ENCODE assay signal across 1 cellular context in the genomic region with DNA sequence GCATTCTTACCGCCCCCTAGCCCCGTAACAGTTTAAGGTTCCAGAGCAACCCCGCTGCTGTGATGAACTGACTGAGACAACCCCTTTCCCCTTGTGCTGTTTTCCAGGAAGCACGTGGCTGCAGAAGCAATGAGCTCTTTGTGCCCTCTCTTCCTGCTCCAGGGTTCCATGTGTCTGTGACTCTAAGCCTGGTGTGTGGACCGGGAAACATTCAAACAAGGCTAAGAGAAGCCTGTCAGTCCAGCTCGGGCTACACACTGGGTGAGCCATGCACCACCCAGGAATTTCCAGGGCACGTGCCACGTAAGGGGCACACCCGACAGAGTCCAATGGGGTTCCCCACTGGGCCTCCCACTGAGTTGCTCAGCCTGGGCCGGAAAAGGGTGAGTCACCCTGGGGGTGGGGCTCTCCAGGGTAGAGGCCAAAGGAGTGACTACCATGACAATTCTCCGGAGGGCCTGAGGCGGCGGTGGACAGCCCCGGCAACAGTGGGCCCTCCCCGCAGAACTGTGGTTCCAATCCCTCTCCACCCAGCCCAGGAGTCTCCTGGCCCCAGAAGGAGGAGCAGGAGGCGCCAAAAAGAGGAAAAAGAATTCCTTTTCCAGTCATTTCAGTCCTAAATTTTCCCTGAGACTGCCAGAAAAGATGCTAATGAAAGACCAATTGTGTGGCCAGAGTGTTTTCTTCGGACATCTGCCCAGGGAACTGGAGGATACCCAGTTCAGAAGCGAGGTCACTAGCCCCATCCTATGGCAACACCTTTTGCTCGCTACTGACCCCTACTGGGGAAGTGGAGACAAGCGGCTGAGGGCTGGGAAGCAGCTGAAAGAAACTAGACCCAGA.
A peak's percentile ranks its signal among the peaks of the same experiment; 100 is the strongest.
TF ChIP-seq lines count a peak whose summit lies in the region.

No MANE protein-coding gene starts in this region.

TF ChIP-seq in HepG2, 621 proteins besides CTCF, POLR2A, EP300 and RAD21 (continued from another document and continues in another):
- TF ChIP-seq, protein P1, sequence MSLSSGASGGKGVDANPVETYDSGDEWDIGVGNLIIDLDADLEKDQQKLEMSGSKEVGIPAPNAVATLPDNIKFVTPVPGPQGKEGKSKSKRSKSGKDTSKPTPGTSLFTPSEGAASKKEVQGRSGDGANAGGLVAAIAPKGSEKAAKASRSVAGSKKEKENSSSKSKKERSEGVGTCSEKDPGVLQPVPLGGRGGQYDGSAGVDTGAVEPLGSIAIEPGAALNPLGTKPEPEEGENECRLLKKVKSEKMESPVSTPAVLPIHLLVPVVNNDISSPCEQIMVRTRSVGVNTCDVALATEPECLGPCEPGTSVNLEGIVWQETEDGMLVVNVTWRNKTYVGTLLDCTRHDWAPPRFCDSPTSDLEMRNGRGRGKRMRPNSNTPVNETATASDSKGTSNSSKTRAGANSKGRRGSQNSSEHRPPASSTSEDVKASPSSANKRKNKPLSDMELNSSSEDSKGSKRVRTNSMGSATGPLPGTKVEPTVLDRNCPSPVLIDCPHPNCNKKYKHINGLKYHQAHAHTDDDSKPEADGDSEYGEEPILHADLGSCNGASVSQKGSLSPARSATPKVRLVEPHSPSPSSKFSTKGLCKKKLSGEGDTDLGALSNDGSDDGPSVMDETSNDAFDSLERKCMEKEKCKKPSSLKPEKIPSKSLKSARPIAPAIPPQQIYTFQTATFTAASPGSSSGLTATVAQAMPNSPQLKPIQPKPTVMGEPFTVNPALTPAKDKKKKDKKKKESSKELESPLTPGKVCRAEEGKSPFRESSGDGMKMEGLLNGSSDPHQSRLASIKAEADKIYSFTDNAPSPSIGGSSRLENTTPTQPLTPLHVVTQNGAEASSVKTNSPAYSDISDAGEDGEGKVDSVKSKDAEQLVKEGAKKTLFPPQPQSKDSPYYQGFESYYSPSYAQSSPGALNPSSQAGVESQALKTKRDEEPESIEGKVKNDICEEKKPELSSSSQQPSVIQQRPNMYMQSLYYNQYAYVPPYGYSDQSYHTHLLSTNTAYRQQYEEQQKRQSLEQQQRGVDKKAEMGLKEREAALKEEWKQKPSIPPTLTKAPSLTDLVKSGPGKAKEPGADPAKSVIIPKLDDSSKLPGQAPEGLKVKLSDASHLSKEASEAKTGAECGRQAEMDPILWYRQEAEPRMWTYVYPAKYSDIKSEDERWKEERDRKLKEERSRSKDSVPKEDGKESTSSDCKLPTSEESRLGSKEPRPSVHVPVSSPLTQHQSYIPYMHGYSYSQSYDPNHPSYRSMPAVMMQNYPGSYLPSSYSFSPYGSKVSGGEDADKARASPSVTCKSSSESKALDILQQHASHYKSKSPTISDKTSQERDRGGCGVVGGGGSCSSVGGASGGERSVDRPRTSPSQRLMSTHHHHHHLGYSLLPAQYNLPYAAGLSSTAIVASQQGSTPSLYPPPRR (CRISPR knock-in tag; IDR thresholded peaks at IDR 0.05; ENCODE audit: borderline replicate concordance): peak; percentile 45
- TF ChIP-seq DMAP1 (CRISPR knock-in tag; IDR thresholded peaks at IDR 0.05) (peak; percentile 89), ZNF790 (CRISPR knock-in tag; IDR thresholded peaks at IDR 0.05; ENCODE audit: borderline replicate concordance) (peak; percentile 97; the same call in 1 of the 2 replicates), ZMYM4 (CRISPR knock-in tag; IDR thresholded peaks at IDR 0.05) (0 out of 2 replicates have a peak, but pooled peaks have one; percentile 25), ZFP36 (IDR thresholded peaks at IDR 0.05; ENCODE audit: borderline replicate concordance, low read depth, low read length, partially characterized antibody) (no peak), ZNF747 (CRISPR knock-in tag; IDR thresholded peaks at IDR 0.05; ENCODE audit: borderline replicate concordance) (no peak; the same call in 1 of the 2 replicates), NFIC (IDR thresholded peaks at IDR 0.05; ENCODE audit: low read length) (no peak), MTA1 (CRISPR knock-in tag; IDR thresholded peaks at IDR 0.05; ENCODE audit: borderline replicate concordance) (peak; percentile 86; the same call in 1 of the 2 replicates), ZSCAN12 (CRISPR knock-in tag; IDR thresholded peaks at IDR 0.05) (peak; percentile 49; the same call in 1 of the 2 replicates), HES4 (CRISPR knock-in tag; IDR thresholded peaks at IDR 0.05; ENCODE audit: borderline replicate concordance) (peak; percentile 86; the same call in 1 of the 2 replicates), KLF16 (CRISPR knock-in tag; IDR thresholded peaks at IDR 0.05) (0 out of 4 replicates have a peak, but pooled peaks of 1 of the 2 experiments have one; percentile 36), ZNF816 (CRISPR knock-in tag; IDR thresholded peaks at IDR 0.05; ENCODE audit: borderline replicate concordance) (no peak), ZNF547 (CRISPR knock-in tag; IDR thresholded peaks at IDR 0.05) (peak; percentile 84), NR3C1 (CRISPR knock-in tag; IDR thresholded peaks at IDR 0.05) (no peak), ZNF230 (CRISPR knock-in tag; IDR thresholded peaks at IDR 0.05) (peak; percentile 71; the same call in 1 of the 2 replicates), ZNF101 (CRISPR knock-in tag; IDR thresholded peaks at IDR 0.05; ENCODE audit: borderline replicate concordance, low read depth) (no peak), HCFC1 (IDR thresholded peaks at IDR 0.05; ENCODE audit: low read depth, low read length) (no peak), ZC3H4 (CRISPR knock-in tag; IDR thresholded peaks at IDR 0.05; ENCODE audit: borderline replicate concordance) (no peak), CENPX (CRISPR knock-in tag; IDR thresholded peaks at IDR 0.05) (no peak), DNMT1 (CRISPR knock-in tag; IDR thresholded peaks at IDR 0.05) (no peak), HMG20B (CRISPR knock-in tag; conservative IDR thresholded peaks at IDR 0.05) (no peak), NFYC (CRISPR knock-in tag; IDR thresholded peaks at IDR 0.05) (peak; percentile 45; the same call in 1 of the 2 replicates), ZNF510 (CRISPR knock-in tag; IDR thresholded peaks at IDR 0.05; ENCODE audit: low read depth) (no peak), TBX2 (CRISPR knock-in tag; IDR thresholded peaks at IDR 0.05; ENCODE audit: borderline replicate concordance) (peak; percentile 73), ZKSCAN1 (IDR thresholded peaks at IDR 0.05; ENCODE audit: low read length) (0 out of 2 replicates have a peak, but pooled peaks have one; percentile 7), PPARG (CRISPR knock-in tag; conservative IDR thresholded peaks at IDR 0.05) (peak; percentile 95), EED (CRISPR knock-in tag; IDR thresholded peaks at IDR 0.05) (peak; percentile 71; the same call in 1 of the 2 replicates), CHD4 (IDR thresholded peaks at IDR 0.05; ENCODE audit: borderline replicate concordance, low read length) (0 out of 2 replicates have a peak, but pooled peaks have one; percentile 73), CENPT (CRISPR knock-in tag; IDR thresholded peaks at IDR 0.05; ENCODE audit: low read depth) (no peak)
- TF ChIP-seq, protein P2, sequence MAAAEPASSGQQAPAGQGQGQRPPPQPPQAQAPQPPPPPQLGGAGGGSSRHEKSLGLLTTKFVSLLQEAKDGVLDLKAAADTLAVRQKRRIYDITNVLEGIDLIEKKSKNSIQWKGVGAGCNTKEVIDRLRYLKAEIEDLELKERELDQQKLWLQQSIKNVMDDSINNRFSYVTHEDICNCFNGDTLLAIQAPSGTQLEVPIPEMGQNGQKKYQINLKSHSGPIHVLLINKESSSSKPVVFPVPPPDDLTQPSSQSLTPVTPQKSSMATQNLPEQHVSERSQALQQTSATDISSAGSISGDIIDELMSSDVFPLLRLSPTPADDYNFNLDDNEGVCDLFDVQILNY (CRISPR knock-in tag; conservative IDR thresholded peaks at IDR 0.05): no peak
- TF ChIP-seq, protein P3, sequence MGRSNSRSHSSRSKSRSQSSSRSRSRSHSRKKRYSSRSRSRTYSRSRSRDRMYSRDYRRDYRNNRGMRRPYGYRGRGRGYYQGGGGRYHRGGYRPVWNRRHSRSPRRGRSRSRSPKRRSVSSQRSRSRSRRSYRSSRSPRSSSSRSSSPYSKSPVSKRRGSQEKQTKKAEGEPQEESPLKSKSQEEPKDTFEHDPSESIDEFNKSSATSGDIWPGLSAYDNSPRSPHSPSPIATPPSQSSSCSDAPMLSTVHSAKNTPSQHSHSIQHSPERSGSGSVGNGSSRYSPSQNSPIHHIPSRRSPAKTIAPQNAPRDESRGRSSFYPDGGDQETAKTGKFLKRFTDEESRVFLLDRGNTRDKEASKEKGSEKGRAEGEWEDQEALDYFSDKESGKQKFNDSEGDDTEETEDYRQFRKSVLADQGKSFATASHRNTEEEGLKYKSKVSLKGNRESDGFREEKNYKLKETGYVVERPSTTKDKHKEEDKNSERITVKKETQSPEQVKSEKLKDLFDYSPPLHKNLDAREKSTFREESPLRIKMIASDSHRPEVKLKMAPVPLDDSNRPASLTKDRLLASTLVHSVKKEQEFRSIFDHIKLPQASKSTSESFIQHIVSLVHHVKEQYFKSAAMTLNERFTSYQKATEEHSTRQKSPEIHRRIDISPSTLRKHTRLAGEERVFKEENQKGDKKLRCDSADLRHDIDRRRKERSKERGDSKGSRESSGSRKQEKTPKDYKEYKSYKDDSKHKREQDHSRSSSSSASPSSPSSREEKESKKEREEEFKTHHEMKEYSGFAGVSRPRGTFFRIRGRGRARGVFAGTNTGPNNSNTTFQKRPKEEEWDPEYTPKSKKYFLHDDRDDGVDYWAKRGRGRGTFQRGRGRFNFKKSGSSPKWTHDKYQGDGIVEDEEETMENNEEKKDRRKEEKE (IDR thresholded peaks at IDR 0.05): no peak
- TF ChIP-seq, protein P4, sequence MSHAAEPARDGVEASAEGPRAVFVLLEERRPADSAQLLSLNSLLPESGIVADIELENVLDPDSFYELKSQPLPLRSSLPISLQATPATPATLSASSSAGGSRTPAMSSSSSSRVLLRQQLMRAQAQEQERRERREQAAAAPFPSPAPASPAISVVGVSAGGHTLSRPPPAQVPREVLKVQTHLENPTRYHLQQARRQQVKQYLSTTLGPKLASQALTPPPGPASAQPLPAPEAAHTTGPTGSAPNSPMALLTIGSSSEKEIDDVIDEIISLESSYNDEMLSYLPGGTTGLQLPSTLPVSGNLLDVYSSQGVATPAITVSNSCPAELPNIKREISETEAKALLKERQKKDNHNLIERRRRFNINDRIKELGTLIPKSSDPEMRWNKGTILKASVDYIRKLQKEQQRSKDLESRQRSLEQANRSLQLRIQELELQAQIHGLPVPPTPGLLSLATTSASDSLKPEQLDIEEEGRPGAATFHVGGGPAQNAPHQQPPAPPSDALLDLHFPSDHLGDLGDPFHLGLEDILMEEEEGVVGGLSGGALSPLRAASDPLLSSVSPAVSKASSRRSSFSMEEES (CRISPR knock-in tag; IDR thresholded peaks at IDR 0.05): peak; percentile 88
- TF ChIP-seq, protein P5, sequence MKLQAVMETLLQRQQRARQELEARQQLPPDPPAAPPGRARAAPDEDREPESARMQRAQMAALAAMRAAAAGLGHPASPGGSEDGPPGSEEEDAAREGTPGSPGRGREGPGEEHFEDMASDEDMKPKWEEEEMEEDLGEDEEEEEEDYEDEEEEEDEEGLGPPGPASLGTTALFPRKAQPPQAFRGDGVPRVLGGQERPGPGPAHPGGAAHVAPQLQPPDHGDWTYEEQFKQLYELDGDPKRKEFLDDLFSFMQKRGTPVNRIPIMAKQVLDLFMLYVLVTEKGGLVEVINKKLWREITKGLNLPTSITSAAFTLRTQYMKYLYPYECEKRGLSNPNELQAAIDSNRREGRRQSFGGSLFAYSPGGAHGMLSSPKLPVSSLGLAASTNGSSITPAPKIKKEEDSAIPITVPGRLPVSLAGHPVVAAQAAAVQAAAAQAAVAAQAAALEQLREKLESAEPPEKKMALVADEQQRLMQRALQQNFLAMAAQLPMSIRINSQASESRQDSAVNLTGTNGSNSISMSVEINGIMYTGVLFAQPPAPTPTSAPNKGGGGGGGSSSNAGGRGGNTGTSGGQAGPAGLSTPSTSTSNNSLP (IDR thresholded peaks at IDR 0.05; ENCODE audit: low read depth, low read length): no peak
- TF ChIP-seq, protein P6, sequence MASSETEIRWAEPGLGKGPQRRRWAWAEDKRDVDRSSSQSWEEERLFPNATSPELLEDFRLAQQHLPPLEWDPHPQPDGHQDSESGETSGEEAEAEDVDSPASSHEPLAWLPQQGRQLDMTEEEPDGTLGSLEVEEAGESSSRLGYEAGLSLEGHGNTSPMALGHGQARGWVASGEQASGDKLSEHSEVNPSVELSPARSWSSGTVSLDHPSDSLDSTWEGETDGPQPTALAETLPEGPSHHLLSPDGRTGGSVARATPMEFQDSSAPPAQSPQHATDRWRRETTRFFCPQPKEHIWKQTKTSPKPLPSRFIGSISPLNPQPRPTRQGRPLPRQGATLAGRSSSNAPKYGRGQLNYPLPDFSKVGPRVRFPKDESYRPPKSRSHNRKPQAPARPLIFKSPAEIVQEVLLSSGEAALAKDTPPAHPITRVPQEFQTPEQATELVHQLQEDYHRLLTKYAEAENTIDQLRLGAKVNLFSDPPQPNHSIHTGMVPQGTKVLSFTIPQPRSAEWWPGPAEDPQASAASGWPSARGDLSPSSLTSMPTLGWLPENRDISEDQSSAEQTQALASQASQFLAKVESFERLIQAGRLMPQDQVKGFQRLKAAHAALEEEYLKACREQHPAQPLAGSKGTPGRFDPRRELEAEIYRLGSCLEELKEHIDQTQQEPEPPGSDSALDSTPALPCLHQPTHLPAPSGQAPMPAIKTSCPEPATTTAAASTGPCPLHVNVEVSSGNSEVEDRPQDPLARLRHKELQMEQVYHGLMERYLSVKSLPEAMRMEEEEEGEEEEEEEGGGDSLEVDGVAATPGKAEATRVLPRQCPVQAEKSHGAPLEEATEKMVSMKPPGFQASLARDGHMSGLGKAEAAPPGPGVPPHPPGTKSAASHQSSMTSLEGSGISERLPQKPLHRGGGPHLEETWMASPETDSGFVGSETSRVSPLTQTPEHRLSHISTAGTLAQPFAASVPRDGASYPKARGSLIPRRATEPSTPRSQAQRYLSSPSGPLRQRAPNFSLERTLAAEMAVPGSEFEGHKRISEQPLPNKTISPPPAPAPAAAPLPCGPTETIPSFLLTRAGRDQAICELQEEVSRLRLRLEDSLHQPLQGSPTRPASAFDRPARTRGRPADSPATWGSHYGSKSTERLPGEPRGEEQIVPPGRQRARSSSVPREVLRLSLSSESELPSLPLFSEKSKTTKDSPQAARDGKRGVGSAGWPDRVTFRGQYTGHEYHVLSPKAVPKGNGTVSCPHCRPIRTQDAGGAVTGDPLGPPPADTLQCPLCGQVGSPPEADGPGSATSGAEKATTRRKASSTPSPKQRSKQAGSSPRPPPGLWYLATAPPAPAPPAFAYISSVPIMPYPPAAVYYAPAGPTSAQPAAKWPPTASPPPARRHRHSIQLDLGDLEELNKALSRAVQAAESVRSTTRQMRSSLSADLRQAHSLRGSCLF (CRISPR knock-in tag; IDR thresholded peaks at IDR 0.05; ENCODE audit: borderline replicate concordance): no peak
- TF ChIP-seq, protein P7, sequence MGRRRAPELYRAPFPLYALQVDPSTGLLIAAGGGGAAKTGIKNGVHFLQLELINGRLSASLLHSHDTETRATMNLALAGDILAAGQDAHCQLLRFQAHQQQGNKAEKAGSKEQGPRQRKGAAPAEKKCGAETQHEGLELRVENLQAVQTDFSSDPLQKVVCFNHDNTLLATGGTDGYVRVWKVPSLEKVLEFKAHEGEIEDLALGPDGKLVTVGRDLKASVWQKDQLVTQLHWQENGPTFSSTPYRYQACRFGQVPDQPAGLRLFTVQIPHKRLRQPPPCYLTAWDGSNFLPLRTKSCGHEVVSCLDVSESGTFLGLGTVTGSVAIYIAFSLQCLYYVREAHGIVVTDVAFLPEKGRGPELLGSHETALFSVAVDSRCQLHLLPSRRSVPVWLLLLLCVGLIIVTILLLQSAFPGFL (CRISPR knock-in tag; IDR thresholded peaks at IDR 0.05): no peak
- TF ChIP-seq, protein P8, sequence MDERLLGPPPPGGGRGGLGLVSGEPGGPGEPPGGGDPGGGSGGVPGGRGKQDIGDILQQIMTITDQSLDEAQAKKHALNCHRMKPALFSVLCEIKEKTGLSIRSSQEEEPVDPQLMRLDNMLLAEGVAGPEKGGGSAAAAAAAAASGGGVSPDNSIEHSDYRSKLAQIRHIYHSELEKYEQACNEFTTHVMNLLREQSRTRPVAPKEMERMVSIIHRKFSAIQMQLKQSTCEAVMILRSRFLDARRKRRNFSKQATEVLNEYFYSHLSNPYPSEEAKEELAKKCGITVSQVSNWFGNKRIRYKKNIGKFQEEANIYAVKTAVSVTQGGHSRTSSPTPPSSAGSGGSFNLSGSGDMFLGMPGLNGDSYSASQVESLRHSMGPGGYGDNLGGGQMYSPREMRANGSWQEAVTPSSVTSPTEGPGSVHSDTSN (CRISPR knock-in tag; IDR thresholded peaks at IDR 0.05): 0 out of 2 replicates have a peak, but pooled peaks have one; percentile 24
